Comparison of ENCODE assay signal across 8 cellular contexts in genomic region chr7:5396999-5397656, GRCh38. TPM values are rescaled to one million over a fixed set of nuclear protein-coding genes. Genes with fewer than 3 reads are reported as not detected.
A peak's percentile ranks its signal among the peaks of the same experiment; 100 is the strongest.
DNase-seq lines count a peak whose midpoint lies in the region; ATAC-seq and TF ChIP-seq lines count a peak whose summit lies in the region.

No MANE protein-coding gene starts in this region.

- peak; percentile 96 for DNase-seq in A673 (ENCODE audit: low spot score)
- no peak for DNase-seq in Panc1 (ENCODE audit: low read depth, low spot score)
- peak; percentile 86 for DNase-seq in activated T-helper 1 cell treated with Interleukin-2 at 50 U/mL for 16 hours (ENCODE audit: low read depth)
- peak; percentile 97 for DNase-seq in fibroblast of villous mesenchyme (ENCODE audit: low read depth)
- DNase-seq in pulmonary artery endothelial cell (ENCODE audit: low read depth, low spot score): peak; percentile 52
- no peak for DNase-seq in vagina (ENCODE audit: extremely low spot score in 2 of 2)

- H3K4me3 ChIP-seq in A673 (ENCODE audit: low read depth, low read length, poor library complexity, severe bottlenecking): peak overlapping the region; percentile 55
- peak overlapping the region; percentile 47 to 63 for H3K4me3 ChIP-seq in Panc1 (ENCODE audit: low read depth in 2 of 2, low read length in 2 of 2)
- H3K4me3 ChIP-seq in fibroblast of villous mesenchyme (ENCODE audit: low read depth, low read length): peak overlapping the region; percentile 67
- H3K4me3 ChIP-seq in vagina: peak overlapping the region; percentile 35 to 39

- TF ChIP-seq CTCF in A673 (conservative IDR thresholded peaks at IDR 0.05; ENCODE audit: low read depth, low read length) (no peak), Panc1 (IDR thresholded peaks at IDR 0.05) (no peak), fibroblast of villous mesenchyme (IDR thresholded peaks at IDR 0.05; ENCODE audit: insufficient read depth, low read depth, low read length) (no peak), vagina (IDR thresholded peaks at IDR 0.05) (no peak)

- H3K9me3 ChIP-seq in A673 (ENCODE audit: low read depth, low read length, poor library complexity, severe bottlenecking): no peaks in the 10 kb centered on the region
- H3K9me3 ChIP-seq in Panc1 (ENCODE audit: control insufficient read depth, insufficient read depth, low read depth, low read length): no peaks in the 10 kb centered on the region
- H3K9me3 ChIP-seq in vagina: no peaks in the 10 kb centered on the region

- no peaks in the 10 kb centered on the region for H3K27me3 ChIP-seq in A673 (replicated peaks; ENCODE audit: insufficient read depth, low read depth, low read length, poor library complexity)
- no peaks in the 10 kb centered on the region for H3K27me3 ChIP-seq in Panc1 (ENCODE audit: control insufficient read depth, insufficient read depth, low read length)
- no peaks in the 10 kb centered on the region for H3K27me3 ChIP-seq in vagina

- intact Hi-C loops in A673 (cut with micrococcal nuclease; ENCODE audit: unreplicated experiment): loop anchor here (2.0 kb wide), 1 partner anchor 28 kb away; no protein-coding TSS in a partner anchor
- intact Hi-C loops in Panc1 (cut with micrococcal nuclease; ENCODE audit: unreplicated experiment): no loop called here
- intact Hi-C loops in vagina (cut with DNase I): no loop called here

- POLR2A ChIA-PET in A673 (lab: Charles Lee; ENCODE audit: low non-redundant PET) (interaction anchor here (0.6 kb wide), 1 partner anchor 8 kb away, joined by 3 read pairs; no protein-coding TSS in a partner anchor), Panc1 (lab: Charles Lee) (interaction anchor here (0.6 to 1.9 kb wide), 6 partner anchors 14 to 167 kb away, joined by 4 to 12 read pairs (median 5); no protein-coding TSS in a partner anchor)

- BruUV-seq in A673 (replicated peaks; lab: Mats Ljungman, UMichigan): no TSS peak
- TSS peak; percentile 34 for BruUV-seq in Panc1 (replicated peaks; lab: Mats Ljungman, UMichigan)

- in situ Hi-C loops in Panc1 (cut with HindIII; ENCODE audit: low pct_unique_long_range_greater_than_20kb, low sequenced_read_pairs): no loop called here

- peaks cover 6% of the 10 kb centered on the region for H3K4me1 ChIP-seq in A673 (ENCODE audit: insufficient read depth, low read length, poor library complexity, severe bottlenecking)
- peaks cover 29% of the 10 kb centered on the region for H3K4me1 ChIP-seq in Panc1 (ENCODE audit: control insufficient read depth, insufficient read depth, low read length)
- H3K4me1 ChIP-seq in vagina: peaks cover 37% of the 10 kb centered on the region

- ATAC-seq in GM18909 (IDR thresholded peaks at IDR 0.05; ENCODE audit: poor library complexity, unreplicated experiment) (peak; percentile 87), HG03159 (IDR thresholded peaks at IDR 0.05; ENCODE audit: unreplicated experiment) (peak; percentile 90), Panc1 (peak; percentile 86)

- no peak for TF ChIP-seq POLR2A in vagina (IDR thresholded peaks at IDR 0.05)

- CTCF ChIA-PET in A673 (lab: Charles Lee): interaction anchor here (1.1 kb wide), 1 partner anchor 269 kb away, joined by 3 read pairs; no protein-coding TSS in a partner anchor
- CTCF ChIA-PET in Panc1 (lab: Charles Lee): interaction anchor here (0.6 to 1.8 kb wide), 6 partner anchors 31 to 285 kb away, joined by 3 to 10 read pairs (median 4); no protein-coding TSS in a partner anchor

- peaks cover 16% of the 10 kb centered on the region for H3K36me3 ChIP-seq in A673 (ENCODE audit: insufficient read depth, low read length, poor library complexity, severe bottlenecking)
- H3K36me3 ChIP-seq in Panc1 (ENCODE audit: control insufficient read depth, insufficient read depth, low read length): no peaks in the 10 kb centered on the region
- H3K36me3 ChIP-seq in vagina: peaks cover 0 to 18% of the 10 kb centered on the region in 2 donors

- H3K27ac ChIP-seq in A673 (ENCODE audit: low read depth, low read length, poor library complexity, severe bottlenecking) (peak overlapping the region; percentile 96), Panc1 (ENCODE audit: low read length) (peak overlapping the region; percentile 94), vagina (peak overlapping the region; percentile 83)

RNA-seq across cellular contexts. Expression of gene TNRC18, which starts 26.5 kb away (rescaled TPM):
- total RNA-seq in A673 (2021) (91.7 and 97.2 TPM in 2 replicates), Panc1 (2021; ENCODE audit: unreplicated experiment) (148 TPM), fibroblast of villous mesenchyme (54.4 and 78.0 TPM in 2 replicates), pulmonary artery endothelial cell (20.8 and 21.9 TPM in 2 replicates), vagina (79.8 TPM)
- polyA plus RNA-seq in Panc1 (2012; ENCODE audit: insufficient read length): 171 TPM

Comparison
In these comparisons a context has a peak if more than half of its experiments do, and no peak if none do; other contexts are left out.
1. DNase-seq: peak in A673 (single experiment), activated T-helper 1 cell treated with Interleukin-2 at 50 U/mL for 16 hours (single experiment), fibroblast of villous mesenchyme (single experiment) and pulmonary artery endothelial cell (single experiment); none in Panc1 (single experiment) and vagina (0 of 2).
2. Peak in every context shown above with its lines, with median percentiles within 50 percentile points of each other: H3K27ac ChIP-seq, H3K4me3 ChIP-seq and ATAC-seq.